ENCODE assay signal across 8 cellular contexts in the genomic region with DNA sequence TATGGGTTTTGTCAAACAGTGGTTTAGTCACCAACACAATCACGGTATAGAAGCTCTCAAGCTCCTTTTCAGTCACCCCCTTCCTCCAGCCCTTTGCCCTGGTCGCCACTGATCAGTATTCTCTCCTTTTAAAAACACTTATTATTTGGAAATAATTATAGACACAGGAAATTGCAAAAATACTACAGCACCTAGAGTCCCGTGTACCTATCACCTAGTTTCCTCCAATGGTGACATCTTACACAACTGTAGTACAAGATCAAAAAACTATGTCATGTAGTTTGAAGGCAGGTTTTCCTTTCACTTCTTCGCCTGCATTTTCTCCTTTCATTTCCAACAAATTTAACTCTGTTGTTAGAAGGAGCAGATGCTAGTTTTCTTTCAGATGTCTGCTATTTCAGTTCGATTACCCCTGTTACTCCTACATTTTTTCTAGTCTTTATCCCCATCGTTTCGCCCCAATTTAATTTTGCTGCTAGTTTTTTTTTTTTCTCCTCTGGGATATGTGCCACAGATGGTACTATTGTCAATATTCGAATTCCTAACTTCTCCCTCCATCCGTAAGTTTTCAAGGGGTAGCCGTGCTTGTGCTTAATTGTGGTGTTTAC. TPM values are rescaled to one million over a fixed set of nuclear protein-coding genes. Genes with fewer than 3 reads are reported as not detected.
A peak's percentile ranks its signal among the peaks of the same experiment; 100 is the strongest.
DNase-seq lines count a peak whose midpoint lies in the region; ATAC-seq, FAIRE-seq and TF ChIP-seq lines count a peak whose summit lies in the region.

No MANE protein-coding gene starts in this region.

- peaks cover 0 to 3% (median 0%) of the 10 kb centered on the region in 3 donors for H3K27me3 Mint-ChIP-seq in CD14-positive monocyte (ENCODE audit: low read depth in 3 of 3)

- WGBS in spleen, 5 donors = 0 to 1% (median 0%) methylated on average over 10 of the region's 10 CpGs

- TF ChIP-seq CTCF in CD14-positive monocyte (IDR thresholded peaks at IDR 0.05) = no peak
- no peak for TF ChIP-seq CTCF in astrocyte of the cerebellum (IDR thresholded peaks at IDR 0.05; ENCODE audit: low read depth, low read length, missing control alignments)
- no peak for TF ChIP-seq CTCF in spleen (IDR thresholded peaks at IDR 0.05 in 8 of 11, conservative IDR thresholded peaks at IDR 0.05 in 3 of 11)

- H3K4me3 ChIP-seq in astrocyte of the cerebellum (ENCODE audit: low read depth, low read length) = peak overlapping the region; percentile 74
- peak overlapping the region; percentile 43 to 84 (median 52) for H3K4me3 ChIP-seq in spleen

- in situ Hi-C loops in astrocyte of the cerebellum (cut with HindIII; ENCODE audit: low sequenced_read_pairs) = no loop called here

- H3K27ac ChIP-seq in spleen = peak overlapping the region; percentile 93 to 100 (median 98)

- FAIRE-seq in islet of Langerhans (lab: Jason Lieb, UNC) = peak; percentile 94

- peak overlapping the region; percentile 87 to 94 for H3K4me3 Mint-ChIP-seq in CD14-positive monocyte

- no peaks in the 10 kb centered on the region for H3K9me3 ChIP-seq in spleen

- DNase-seq in CD14-positive monocyte (ENCODE audit: low spot score) (no peak), NCI-H460 (ENCODE audit: extremely low read depth, low read depth) (peak; percentile 6), astrocyte of the cerebellum (ENCODE audit: low read depth) (no peak), spleen (no peak), NCI-H187 treated with DMSO at 0.1 percent for 48 hours (lab: John Stamatoyannopoulos, UW) (no peak)

- peak overlapping the region; percentile 92 to 97 (median 95) for H3K27ac Mint-ChIP-seq in CD14-positive monocyte

- H3K36me3 ChIP-seq in spleen = peaks cover 0 to under 1% (median 0%) of the 10 kb centered on the region in 6 donors

- H3K4me1 Mint-ChIP-seq in CD14-positive monocyte = peaks cover 26% of the 10 kb centered on the region

- intact Hi-C loops in CD14-positive monocyte (cut with micrococcal nuclease) = loop anchor here (2.0 to 10.0 kb wide), 4 partner anchors 116 to 466 kb away; partner anchors contain the start of gene SSBP2 (in 2 of the 2)
- intact Hi-C loops in spleen (cut with DNase I; ENCODE audit: low total_unique reads) = no loop called here

- no peaks in the 10 kb centered on the region for H3K9me3 Mint-ChIP-seq in CD14-positive monocyte

- H3K36me3 Mint-ChIP-seq in CD14-positive monocyte = peaks cover 0 to 4% of the 10 kb centered on the region in 2 donors

- no peak for TF ChIP-seq POLR2A in spleen (IDR thresholded peaks at IDR 0.05)

- ATAC-seq in GM18909 (IDR thresholded peaks at IDR 0.05; ENCODE audit: poor library complexity, unreplicated experiment) (peak; percentile 20), HG03439 (IDR thresholded peaks at IDR 0.05; ENCODE audit: unreplicated experiment) (no peak)

- H3K27me3 ChIP-seq in spleen (replicated peaks in 1 of 7) = no peaks in the 10 kb centered on the region

- peaks cover 0 to 31% (median 15%) of the 10 kb centered on the region in 6 donors for H3K4me1 ChIP-seq in spleen

RNA-seq across cellular contexts. Expression of gene ATG10, which starts 0.6 kb away (rescaled TPM):
- 1 to 10 TPM; 5.6 to 7.9 TPM for polyA plus RNA-seq in CD14-positive monocyte
- total RNA-seq in NCI-H460 (2014; rRNA removed; shearing (Covaris generic)) = 9.0 and 11.0 TPM in 2 replicates
- polyA plus RNA-seq in NCI-H460 (2014; cell fraction: nucleus; rRNA removed) = 2.0 and 8.0 TPM in 2 replicates
- 1 to 10 TPM; 4.6 to 9.1 (median 5.6) TPM for total RNA-seq in spleen
- polyA plus RNA-seq in spleen = 1 to 10 TPM; 1.7 to 4.5 (median 4.4) TPM
